ENCODE assay signal across 34 cellular contexts in the genomic region with DNA sequence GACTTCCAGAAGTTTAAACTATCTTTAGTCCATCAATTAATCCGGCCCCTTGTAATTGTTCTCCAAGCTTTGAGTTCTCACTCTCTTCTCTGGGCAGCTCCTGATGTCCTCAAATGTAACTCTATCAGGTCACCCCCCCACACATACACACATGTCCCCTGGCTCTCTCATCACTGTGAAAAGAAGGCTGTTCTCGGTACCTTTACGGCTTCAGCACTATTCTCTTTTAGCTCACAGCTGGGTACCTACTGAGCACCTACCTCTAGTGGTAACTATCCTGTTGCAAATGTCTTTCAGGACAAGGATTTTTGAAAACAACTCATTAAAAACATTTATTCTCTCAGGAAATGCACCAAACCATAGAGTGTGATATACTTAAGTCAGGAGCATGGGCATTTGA.
"Had no signal": no experiment of that assay in that cellular context is flagged by ENCODE, and none has a peak within 500 bp of the region (broad histone marks: within the 10 kb centered on the region; RNA-seq: fewer than 3 reads in every experiment).

No MANE protein-coding gene starts in this region.

- DNase-seq: Karpas-422, Kasumi-1, KG1, MG63, MM.1S, MV-4-11, NCI-H1048, NCI-H1092, NCI-H1092 treated with DMSO at 0.1 percent for 48 hours, NCI-H1105, NCI-H1417, NCI-H1417 treated with DMSO at 0.1 percent for 48 hours, NCI-H1436, NCI-H1436 treated with DMSO at 0.1 percent for 48 hours, NCI-H146, NCI-H1694, NCI-H1694 treated with DMSO at 0.1 percent for 48 hours, NCI-H187, NCI-H187 treated with DMSO at 0.1 percent for 48 hours, NCI-H1930, NCI-H2029, NCI-H2029 treated with DMSO at 0.1 percent for 48 hours, NCI-H2081, NCI-H2081 treated with DMSO at 0.1 percent for 48 hours, NCI-H2107, NCI-H2171, NCI-H2171 treated with DMSO at 0.1 percent for 48 hours, NCI-H2227 treated with DMSO at 0.1 percent for 48 hours, NCI-H226, NCI-H345, NCI-H446, NCI-H446 treated with DMSO at 0.1 percent for 48 hours, NCI-H510A had no signal

- H3K9me3 ChIP-seq: MG63 had no signal

- H3K27me3 ChIP-seq: MG63 had no signal

- H3K9ac ChIP-seq: KMS-11 had no signal

- H3K27ac ChIP-seq: KMS-11 had no signal

- H3K36me3 ChIP-seq: MG63 had no signal

- H3K4me2 ChIP-seq: KMS-11 had no signal

- H3K4me3 ChIP-seq: MG63 had no signal
